ENCODE assay signal across 1 cellular context in the genomic region with DNA sequence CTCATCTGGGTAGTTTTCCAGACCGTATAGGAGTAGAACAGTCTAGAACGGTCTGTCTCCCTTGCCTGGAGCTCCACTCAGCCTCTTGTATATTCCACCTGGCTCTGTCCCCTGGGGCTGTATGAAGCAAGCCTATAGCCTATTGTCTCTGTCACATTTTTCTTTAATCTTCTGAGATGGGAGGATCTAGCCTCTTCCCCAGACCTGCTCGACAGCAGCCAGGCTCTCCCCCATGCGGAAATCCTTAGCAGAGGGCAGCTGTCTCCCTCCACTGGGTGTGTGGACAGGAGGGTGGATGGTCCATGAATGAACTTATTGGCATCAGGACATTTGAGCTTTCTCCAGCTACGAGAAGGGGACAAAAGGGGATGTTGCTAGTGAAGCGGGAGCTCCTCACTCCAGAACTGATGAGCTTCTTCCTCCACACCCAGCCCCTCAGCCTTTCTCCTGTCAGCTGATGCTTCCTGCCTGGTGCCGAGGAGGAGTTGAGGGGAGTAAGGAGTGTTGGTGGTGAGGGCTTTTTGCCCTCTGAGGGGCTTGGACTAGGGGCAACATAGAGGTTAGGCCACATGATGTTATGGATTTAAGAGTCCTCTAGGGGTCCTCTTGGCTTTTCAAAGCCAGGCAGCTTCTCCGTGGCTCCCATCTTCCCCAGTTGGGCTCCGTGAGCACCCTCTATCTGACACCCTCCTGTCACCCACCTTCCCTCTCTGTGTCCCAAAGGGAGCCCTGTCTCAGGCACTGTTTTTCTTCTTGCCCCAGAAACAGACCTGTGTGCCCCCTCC.
TF ChIP-seq lines count a peak whose summit lies in the region.

No MANE protein-coding gene starts in this region.

TF ChIP-seq in K562, 482 proteins besides CTCF, POLR2A, EP300 and RAD21 (continued from another document):
- TF ChIP-seq, protein P1, sequence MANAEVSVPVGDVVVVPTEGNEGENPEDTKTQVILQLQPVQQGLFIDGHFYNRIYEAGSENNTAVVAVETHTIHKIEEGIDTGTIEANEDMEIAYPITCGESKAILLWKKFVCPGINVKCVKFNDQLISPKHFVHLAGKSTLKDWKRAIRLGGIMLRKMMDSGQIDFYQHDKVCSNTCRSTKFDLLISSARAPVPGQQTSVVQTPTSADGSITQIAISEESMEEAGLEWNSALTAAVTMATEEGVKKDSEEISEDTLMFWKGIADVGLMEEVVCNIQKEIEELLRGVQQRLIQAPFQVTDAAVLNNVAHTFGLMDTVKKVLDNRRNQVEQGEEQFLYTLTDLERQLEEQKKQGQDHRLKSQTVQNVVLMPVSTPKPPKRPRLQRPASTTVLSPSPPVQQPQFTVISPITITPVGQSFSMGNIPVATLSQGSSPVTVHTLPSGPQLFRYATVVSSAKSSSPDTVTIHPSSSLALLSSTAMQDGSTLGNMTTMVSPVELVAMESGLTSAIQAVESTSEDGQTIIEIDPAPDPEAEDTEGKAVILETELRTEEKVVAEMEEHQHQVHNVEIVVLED (CRISPR knock-in tag; IDR thresholded peaks at IDR 0.05) = no peak
- TF ChIP-seq ZNF551 (CRISPR knock-in tag; IDR thresholded peaks at IDR 0.05) (no peak), CEBPG (CRISPR knock-in tag; IDR thresholded peaks at IDR 0.05) (no peak), CEBPG (tag; conservative IDR thresholded peaks at IDR 0.05 in 1 of 2, IDR thresholded peaks at IDR 0.05 in 1 of 2) (no peak), SRSF1 (IDR thresholded peaks at IDR 0.05; ENCODE audit: low read depth, low read length) (no peak), XRCC3 (IDR thresholded peaks at IDR 0.05) (no peak), ZNF764 (CRISPR knock-in tag; IDR thresholded peaks at IDR 0.05; ENCODE audit: low read depth) (no peak), PURB (CRISPR knock-in tag; IDR thresholded peaks at IDR 0.05; ENCODE audit: low read depth) (no peak), PTRF (tag; IDR thresholded peaks at IDR 0.05) (no peak), NFIX (CRISPR knock-in tag; IDR thresholded peaks at IDR 0.05; ENCODE audit: low read depth) (no peak)
